ENCODE assay signal across 21 cellular contexts in genomic region chr2:30301551-30301950, GRCh38.
DNase-seq lines count a peak whose midpoint lies in the region; ATAC-seq, FAIRE-seq and TF ChIP-seq lines count a peak whose summit lies in the region.
"Had no signal": no experiment of that assay in that cellular context is flagged by ENCODE, and none has a peak within 500 bp of the region (broad histone marks: within the 10 kb centered on the region; RNA-seq: fewer than 3 reads in every experiment).

No MANE protein-coding gene starts in this region.

- no peak overlapping the region for H3K27ac ChIP-seq in right atrium auricular region
- no peak overlapping the region for H3K27ac ChIP-seq in H1 (ENCODE audit: low read depth, low read length)
- peak overlapping the region; percentile 10 to 68 for H3K27ac ChIP-seq in lung (ENCODE audit: low read depth in 1 of 2, low read length in 1 of 2)
- H3K27ac ChIP-seq in uterus, result peak overlapping the region; percentile 64 to 73
- no peak overlapping the region for H3K27ac ChIP-seq in psoas muscle
- H3K27ac ChIP-seq: HL-60, PC-9, right lobe of liver had no signal

- H3K23me2 ChIP-seq in H1 (ENCODE audit: low read depth, low read length), result no peaks in the 10 kb centered on the region

- ATAC-seq in lung (ENCODE audit: insufficient read depth, low FRiP score), result no peak
- ATAC-seq in HG03280 (IDR thresholded peaks at IDR 0.05; ENCODE audit: unreplicated experiment), result no peak
- no peak for ATAC-seq in psoas muscle
- ATAC-seq: activated CD4-positive, alpha-beta T cell treated with anti-CD3 and anti-CD28 coated beads for 36 hours; activated T-cell treated with anti-CD3 and anti-CD28 coated beads, Interleukin-2, amount 50 U/mL, for 72 hours; natural killer cell had no signal

- no peak overlapping the region for H2BK20ac ChIP-seq in H1 (ENCODE audit: low read length)

- no peak overlapping the region; a peak in 1 of 7 replicates for H3K9ac ChIP-seq in H1 (replicated peaks in 1 of 4; ENCODE audit: extremely low read depth in 1 of 4, low read depth in 3 of 4, low read length in 3 of 4)

- FAIRE-seq in H1 (lab: Jason Lieb, UNC), result peak; percentile 87
- FAIRE-seq: GM18507 had no signal

- H3K56ac ChIP-seq in H1 (replicated peaks; ENCODE audit: insufficient read length, low read depth, low read length), result no peak overlapping the region

- TF ChIP-seq RAD21 in H1 (IDR thresholded peaks at IDR 0.05 in 1 of 2, conservative IDR thresholded peaks at IDR 0.05 in 1 of 2; ENCODE audit: low read depth in 2 of 2, low read length in 2 of 2), result no peak; a peak in 1 of 4 replicates

- intact Hi-C loops in cardiac septum (cut with DNase I) (loop anchor here (2.0 to 5.0 kb wide), 3 partner anchors 89 to 391 kb away; no protein-coding TSS in a partner anchor), uterus (cut with DNase I; ENCODE audit: low total_unique reads) (no loop called here), psoas muscle (cut with DNase I) (no loop called here)

- no peaks in the 10 kb centered on the region for H3K79me2 ChIP-seq in H1 (ENCODE audit: control insufficient read depth in 1 of 2, insufficient read depth in 2 of 2, low read length in 2 of 2)

- H3K4me2 ChIP-seq in H1 (ENCODE audit: insufficient read depth in 1 of 2, low read depth in 2 of 2, low read length in 2 of 2), result peak overlapping the region; percentile 43 to 53
- H3K4me2 ChIP-seq: PC-9 had no signal

- TF ChIP-seq POLR2A in H1 (IDR thresholded peaks at IDR 0.05; ENCODE audit: control extremely low read depth in 1 of 2, low read depth in 2 of 2, low read length in 2 of 2) (no peak), uterus (IDR thresholded peaks at IDR 0.05) (no peak)

- TF ChIP-seq EP300 in H1 (IDR thresholded peaks at IDR 0.05; ENCODE audit: borderline replicate concordance in 1 of 2, low read depth in 2 of 2, low read length in 2 of 2), result peak in 1 of 2 experiments; percentile 68; a peak in 1 of 3 replicates

- H3K4me1 ChIP-seq in right atrium auricular region (peaks cover 0 to 23% of the 10 kb centered on the region in 2 donors), H1 (replicated peaks in 1 of 4; ENCODE audit: control insufficient read depth in 3 of 4, insufficient read depth in 4 of 4, low read length in 3 of 4) (peaks cover 8 to 29% (median 10%) of the 10 kb centered on the region in 4 experiments), lung (ENCODE audit: control insufficient read depth in 2 of 2, insufficient read depth in 2 of 2, low read length in 2 of 2) (peaks cover 9 to 10% of the 10 kb centered on the region in 2 donors), uterus (peaks cover 0 to 8% of the 10 kb centered on the region in 2 donors), psoas muscle (no peaks in the 10 kb centered on the region)
- H3K4me1 ChIP-seq: right lobe of liver had no signal

- no peak overlapping the region for H2BK120ac ChIP-seq in H1 (replicated peaks; ENCODE audit: low read depth, low read length)

- CTCF ChIA-PET in H1 (lab: Charles Lee; ENCODE audit: partially characterized antibody), result interaction anchor here (1.1 to 5.7 kb wide), 8 partner anchors 8 to 93 kb away, joined by 3 to 32 read pairs (median 4); no protein-coding TSS in a partner anchor

- no peaks in the 10 kb centered on the region for H4K20me1 ChIP-seq in H1 (replicated peaks in 1 of 2; ENCODE audit: control insufficient read depth in 1 of 2, insufficient read depth in 2 of 2, low read length in 2 of 2)

- TF ChIP-seq CTCF in right atrium auricular region (IDR thresholded peaks at IDR 0.05) (no peak), H1 (IDR thresholded peaks at IDR 0.05; ENCODE audit: control extremely low read depth in 1 of 3, insufficient read depth in 1 of 3, low read depth in 1 of 3, low read length in 3 of 3) (no peak), lung (IDR thresholded peaks at IDR 0.05; ENCODE audit: control extremely low read depth, extremely low read depth) (no peak), uterus (IDR thresholded peaks at IDR 0.05) (no peak), psoas muscle (IDR thresholded peaks at IDR 0.05) (no peak)

- H4K8ac ChIP-seq in H1 (ENCODE audit: extremely low read depth, insufficient read depth, low read length), result no peak overlapping the region

- 21% methylated on average over 6 of the region's 7 CpGs; no CpG with 5 or more reads in 1 of the 2 experiments for WGBS in H1 (ENCODE audit: extremely low coverage in 1 of 2, insufficient coverage in 1 of 2, insufficient read length in 1 of 2, insufficient replicate concordance in 2 of 2, low coverage in 1 of 2, low lambda C conversion rate in 2 of 2, missing lambda C conversion rate in 1 of 2), 2 experiments
- 87 to 92% methylated on average over 7 of the region's 7 CpGs for WGBS in lung, 2 donors
- 92 to 93% (median 93%) methylated on average over 7 of the region's 7 CpGs for WGBS in psoas muscle, 3 donors

- H3K23ac ChIP-seq in H1 (ENCODE audit: insufficient read length), result no peak overlapping the region

- H3K36me3 ChIP-seq in right atrium auricular region, result no peaks in the 10 kb centered on the region
- no peaks in the 10 kb centered on the region for H3K36me3 ChIP-seq in H1 (ENCODE audit: control insufficient read depth in 2 of 4, insufficient read depth in 4 of 4, low read length in 3 of 4)
- no peaks in the 10 kb centered on the region for H3K36me3 ChIP-seq in lung (ENCODE audit: control insufficient read depth in 2 of 2, insufficient read depth in 2 of 2, low read length in 2 of 2)
- H3K36me3 ChIP-seq in uterus, result no peaks in the 10 kb centered on the region
- H3K36me3 ChIP-seq in psoas muscle (ENCODE audit: insufficient read depth in 1 of 2, low read depth in 1 of 2), result no peaks in the 10 kb centered on the region
- H3K36me3 ChIP-seq: right lobe of liver had no signal

- DNase-seq in cardiac septum (ENCODE audit: low spot score), result peak; percentile 39
- DNase-seq in right atrium auricular region (ENCODE audit: low spot score), result no peak
- peak; percentile 53 to 72 for DNase-seq in H1 (ENCODE audit: low read depth in 1 of 2, low spot score in 2 of 2)
- DNase-seq in lung (ENCODE audit: low spot score), result no peak
- no peak for DNase-seq in uterus
- no peak for DNase-seq in psoas muscle
- DNase-seq in islet precursor cell, result no peak
- DNase-seq: activated CD4-positive, alpha-beta T cell treated with anti-CD3 and anti-CD28 coated beads for 36 hours; activated T-cell treated with anti-CD3 and anti-CD28 coated beads, Interleukin-2, amount 50 U/mL, for 72 hours; amniotic stem cell; Calu3; cortex of kidney; natural killer cell; NCI-H1694; NCI-H524; PC-9; right lobe of liver; stimulated activated naive CD4-positive, alpha-beta T cell had no signal

- H3K4ac ChIP-seq in H1 (replicated peaks; ENCODE audit: insufficient read length, low read depth, low read length), result peak overlapping the region; percentile 61

- H3K9me3 ChIP-seq in right atrium auricular region (no peaks in the 10 kb centered on the region), H1 (ENCODE audit: insufficient read depth in 2 of 2, low read depth in 1 of 2, low read length in 1 of 2) (no peaks in the 10 kb centered on the region), lung (ENCODE audit: control insufficient read depth in 2 of 2, insufficient read depth in 1 of 2, low read length in 1 of 2) (no peaks in the 10 kb centered on the region), uterus (no peaks in the 10 kb centered on the region), psoas muscle (no peaks in the 10 kb centered on the region)
- H3K9me3 ChIP-seq: right lobe of liver had no signal

- peak overlapping the region; percentile 66; the same call in 1 of the 2 replicates for H2BK5ac ChIP-seq in H1 (ENCODE audit: low read depth, low read length)

- H3K79me1 ChIP-seq in H1 (ENCODE audit: low read depth, low read length), result no peaks in the 10 kb centered on the region

- H2BK12ac ChIP-seq in H1 (ENCODE audit: low read depth, low read length), result peak overlapping the region; percentile 22; the same call in 1 of the 2 replicates

- 0 out of 2 replicates have a peak overlapping the region, but pooled peaks have one; percentile 3 for H2BK15ac ChIP-seq in H1 (ENCODE audit: low read length)

- no peak overlapping the region for H3K14ac ChIP-seq in H1 (ENCODE audit: insufficient read length)

- POLR2A ChIA-PET in H1 (lab: Charles Lee; ENCODE audit: partially characterized antibody), result interaction anchor here (1.0 to 1.7 kb wide), 3 partner anchors 13 to 45 kb away, joined by 4 read pairs; no protein-coding TSS in a partner anchor

- H2AK5ac ChIP-seq in H1 (ENCODE audit: low read depth, low read length), result no peak overlapping the region

- H4K91ac ChIP-seq in H1 (replicated peaks; ENCODE audit: insufficient read length, low read length), result no peak overlapping the region

- H3K4me3 ChIP-seq in right atrium auricular region (no peak overlapping the region), H1 (ENCODE audit: extremely low read depth in 1 of 4, insufficient read depth in 2 of 4, low read depth in 3 of 4, low read length in 4 of 4) (peak overlapping the region in 1 of 4 experiments; percentile 16; a peak in 1 of 8 replicates), lung (no peak overlapping the region), uterus (no peak overlapping the region), psoas muscle (no peak overlapping the region)
- H3K4me3 ChIP-seq: PC-9, right lobe of liver had no signal

- H4K5ac ChIP-seq in H1 (ENCODE audit: insufficient read length, low read depth, low read length), result no peak overlapping the region

- H3K27me3 ChIP-seq in right atrium auricular region (no peaks in the 10 kb centered on the region), H1 (replicated peaks in 1 of 4; ENCODE audit: control insufficient read depth in 3 of 4, extremely low read depth in 1 of 4, insufficient read depth in 3 of 4, low read length in 3 of 4) (peaks cover 0 to 7% (median 4%) of the 10 kb centered on the region in 4 experiments; a peak in 4 of 7 replicates), lung (ENCODE audit: control insufficient read depth, insufficient read depth) (no peaks in the 10 kb centered on the region), uterus (no peaks in the 10 kb centered on the region), psoas muscle (ENCODE audit: insufficient read depth in 3 of 3, low read length in 2 of 3) (no peaks in the 10 kb centered on the region)
- H3K27me3 ChIP-seq: right lobe of liver had no signal

- H2AFZ ChIP-seq in H1 (ENCODE audit: low read length), result no peak overlapping the region
- H2AFZ ChIP-seq: PC-9 had no signal

- H3K18ac ChIP-seq in H1 (ENCODE audit: extremely low read depth, low read length), result peak overlapping the region; percentile 60

TF ChIP-seq in H1, 55 proteins besides CTCF, POLR2A, EP300 and RAD21 (continues in another document):
- TF ChIP-seq ZNF274 (IDR thresholded peaks at IDR 0.05; ENCODE audit: borderline replicate concordance, extremely low read depth, low read length) (no peak), CEBPB (IDR thresholded peaks at IDR 0.05; ENCODE audit: low read depth, low read length) (no peak)

Comparison
In these comparisons a context has a peak if more than half of its experiments do, and no peak if none do; other contexts are left out.
1. DNase-seq: peak in cardiac septum (single experiment) and H1 (2 of 2); none in right atrium auricular region (single experiment), lung (single experiment), uterus (0 of 2), psoas muscle (0 of 2) and islet precursor cell (single experiment).
2. H3K27ac ChIP-seq: peak in lung (2 of 2) and uterus (2 of 2); none in right atrium auricular region (0 of 2), H1 (single experiment) and psoas muscle (single experiment).